ENCODE assay signal across 1 cellular context in genomic region chr21:44800103-44800502, GRCh38.
TF ChIP-seq lines count a peak whose summit lies in the region.

No MANE protein-coding gene starts in this region.

TF ChIP-seq in SK-N-SH treated with all-trans-retinoic acid at 6 μM for 48 hours, 23 proteins besides CTCF, POLR2A, EP300 and RAD21 (continued from another document):
- TF ChIP-seq TSHZ2 (CRISPR knock-in tag; IDR thresholded peaks at IDR 0.05): no peak
- TF ChIP-seq PPARA (CRISPR knock-in tag; IDR thresholded peaks at IDR 0.05; ENCODE audit: borderline replicate concordance): no peak
- no peak for TF ChIP-seq TOX (CRISPR knock-in tag; IDR thresholded peaks at IDR 0.05; ENCODE audit: borderline replicate concordance)
- TF ChIP-seq ISL1 (CRISPR knock-in tag; IDR thresholded peaks at IDR 0.05): no peak
- no peak for TF ChIP-seq ZNF70 (CRISPR knock-in tag; IDR thresholded peaks at IDR 0.05)
